Comparison of ENCODE assay signal across 12 cellular contexts in the genomic region with DNA sequence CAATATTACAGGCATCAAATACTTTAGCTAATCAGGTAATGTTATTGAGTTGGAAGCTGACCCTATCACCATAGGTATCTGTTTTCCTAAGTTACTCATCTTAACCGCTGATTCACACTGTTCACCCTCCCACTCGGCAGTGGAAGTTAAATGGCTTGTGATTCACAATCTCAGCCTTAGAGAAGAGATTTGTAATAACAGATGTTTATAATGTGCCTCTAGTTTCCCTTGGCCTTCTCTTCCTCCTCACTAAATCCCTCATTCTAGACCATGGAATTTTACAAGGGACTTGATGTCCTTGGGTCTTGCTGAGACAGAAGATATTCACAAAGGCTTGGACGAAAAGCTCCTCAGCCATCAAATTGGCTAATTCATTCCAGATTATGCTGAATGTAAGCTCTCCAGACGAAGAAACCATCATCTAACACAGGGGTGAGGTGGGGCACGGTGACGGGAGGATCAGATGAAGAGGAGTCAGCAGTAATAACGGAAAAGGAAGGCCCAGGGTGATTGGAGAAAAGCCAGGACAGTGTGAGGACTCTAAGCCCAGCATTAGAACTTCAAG.
DNase-seq lines count a peak whose midpoint lies in the region; ATAC-seq and TF ChIP-seq lines count a peak whose summit lies in the region.
"Had no signal": no experiment of that assay in that cellular context is flagged by ENCODE, and none has a peak within 500 bp of the region (broad histone marks: within the 10 kb centered on the region; RNA-seq: fewer than 3 reads in every experiment).

No MANE protein-coding gene starts in this region.

- H3K4me1 Mint-ChIP-seq in activated T-helper 2 cell treated with anti-CD3 and anti-CD28 coated beads, Interferon-gamma antibody, Interleukin-2, Interleukin-4, amounts not matched to agents 10 μg/mL and 5 μg/mL and 100 μg/mL, durations not matched to agents 14 hours and 24 hours and 36 hours (ENCODE audit: low read depth), result no peaks in the 10 kb centered on the region
- H3K4me1 Mint-ChIP-seq in naive thymus-derived CD8-positive, alpha-beta T cell, result no peaks in the 10 kb centered on the region
- H3K4me1 Mint-ChIP-seq: GM23338, T-cell had no signal

- H3K27ac Mint-ChIP-seq in activated T-helper 2 cell treated with anti-CD3 and anti-CD28 coated beads, Interferon-gamma antibody, Interleukin-2, Interleukin-4, amounts not matched to agents 10 μg/mL and 5 μg/mL and 100 μg/mL, durations not matched to agents 14 hours and 24 hours and 36 hours, result no peak overlapping the region
- no peak overlapping the region for H3K27ac Mint-ChIP-seq in naive thymus-derived CD8-positive, alpha-beta T cell
- H3K27ac Mint-ChIP-seq: GM23338; stimulated activated naive CD8-positive, alpha-beta T cell treated with anti-CD3 and anti-CD28 coated beads, Interleukin-15, Interleukin-2, amounts not matched to agents 100 ng/mL and 50 ng/mL, for 24 hours; T-cell had no signal

- H3F3A ChIP-seq in MM.1S (ENCODE audit: insufficient read depth, low read length), result no peaks in the 10 kb centered on the region

- TF ChIP-seq POLR2A in gastroesophageal sphincter (IDR thresholded peaks at IDR 0.05), result no peak

- H3K79me2 ChIP-seq in MM.1S (ENCODE audit: low read length), result no peaks in the 10 kb centered on the region

- POLR2A ChIA-PET in naive thymus-derived CD8-positive, alpha-beta T cell (lab: Charles Lee), result no interaction called here

- 38 to 89% methylated on average over 4 to 7 of the region's 7 CpGs for whole genome bisulfite sequencing in gastroesophageal sphincter (ENCODE audit: low coverage in 1 of 2), 2 donors

- H3K27me3 Mint-ChIP-seq in activated T-helper 2 cell treated with anti-CD3 and anti-CD28 coated beads, Interferon-gamma antibody, Interleukin-2, Interleukin-4, amounts not matched to agents 10 μg/mL and 5 μg/mL and 100 μg/mL, durations not matched to agents 14 hours and 24 hours and 36 hours (ENCODE audit: low read depth), result no peaks in the 10 kb centered on the region
- peaks cover 2 to 23% (median 8%) of the 10 kb centered on the region in 5 donors for H3K27me3 Mint-ChIP-seq in naive thymus-derived CD8-positive, alpha-beta T cell

- no peak for TF ChIP-seq EP300 in gastroesophageal sphincter (IDR thresholded peaks at IDR 0.05)

- DNase-seq in GM03348 (ENCODE audit: low spot score), result peak; percentile 65
- peak; percentile 54 for DNase-seq in amniotic stem cell (lab: John Stamatoyannopoulos, UW)
- no peak for DNase-seq in MM.1S
- no peak for DNase-seq in activated T-helper 2 cell treated with anti-CD3 and anti-CD28 coated beads, Interferon-gamma antibody, Interleukin-2, Interleukin-4, amounts not matched to agents 10 μg/mL and 5 μg/mL and 100 μg/mL, durations not matched to agents 14 hours and 24 hours and 36 hours (ENCODE audit: low spot score)
- no peak for DNase-seq in naive thymus-derived CD8-positive, alpha-beta T cell
- DNase-seq: NCI-H82, T-cell had no signal

- peak; percentile 67 for ATAC-seq in gastroesophageal sphincter
- no peak for ATAC-seq in activated CD4-positive, CD25-positive, alpha-beta regulatory T cell treated with anti-CD3 and anti-CD28 coated beads, Interleukin-2, amount 50 U/mL, for 24 hours
- ATAC-seq in naive thymus-derived CD8-positive, alpha-beta T cell, result no peak
- ATAC-seq: GM23338, T-cell had no signal

- H3K36me3 Mint-ChIP-seq in activated T-helper 2 cell treated with anti-CD3 and anti-CD28 coated beads, Interferon-gamma antibody, Interleukin-2, Interleukin-4, amounts not matched to agents 10 μg/mL and 5 μg/mL and 100 μg/mL, durations not matched to agents 14 hours and 24 hours and 36 hours (ENCODE audit: low read depth), result no peaks in the 10 kb centered on the region
- peaks cover 0 to 4% (median 0%) of the 10 kb centered on the region in 3 donors for H3K36me3 Mint-ChIP-seq in naive thymus-derived CD8-positive, alpha-beta T cell
- H3K36me3 Mint-ChIP-seq: T-cell had no signal

- H3K27me3 ChIP-seq in gastroesophageal sphincter (no peaks in the 10 kb centered on the region), subcutaneous abdominal adipose tissue (ENCODE audit: control insufficient read depth in 5 of 5, insufficient read depth in 4 of 5, low read length in 5 of 5) (no peaks in the 10 kb centered on the region), MM.1S (replicated peaks; ENCODE audit: insufficient read depth, low read length) (no peaks in the 10 kb centered on the region)

- H3K4me3 ChIP-seq in gastroesophageal sphincter, result no peak overlapping the region
- no peak overlapping the region for H3K4me3 ChIP-seq in subcutaneous abdominal adipose tissue (ENCODE audit: low read depth in 1 of 5, low read length in 5 of 5)
- H3K4me3 ChIP-seq in MM.1S (ENCODE audit: low read length), result no peak overlapping the region
- H3K4me3 ChIP-seq: GM23338 had no signal

- H3K4me1 ChIP-seq in gastroesophageal sphincter (no peaks in the 10 kb centered on the region), subcutaneous abdominal adipose tissue (ENCODE audit: control insufficient read depth in 5 of 5, insufficient read depth in 5 of 5, low read length in 5 of 5) (peaks cover 0 to 10% (median 0%) of the 10 kb centered on the region in 5 donors), MM.1S (ENCODE audit: low read length) (no peaks in the 10 kb centered on the region)

- H2AFZ ChIP-seq in MM.1S (ENCODE audit: low read length), result no peak overlapping the region
- H2AFZ ChIP-seq: GM23338 had no signal

- H4K20me1 ChIP-seq in MM.1S (ENCODE audit: insufficient read depth, low read length), result no peaks in the 10 kb centered on the region

- H3K9ac ChIP-seq in subcutaneous abdominal adipose tissue (ENCODE audit: low read length in 5 of 5), result no peak overlapping the region
- no peak overlapping the region for H3K9ac ChIP-seq in MM.1S (ENCODE audit: low read length)

- H3K4me2 ChIP-seq in MM.1S (ENCODE audit: low read depth, low read length), result no peak overlapping the region
- H3K4me2 ChIP-seq: GM23338 had no signal

- H3K9me3 ChIP-seq in gastroesophageal sphincter (peaks cover 0 to 10% (median 0%) of the 10 kb centered on the region in 3 donors), subcutaneous abdominal adipose tissue (ENCODE audit: control insufficient read depth in 5 of 5, low read length in 5 of 5) (peaks cover 0 to 5% (median 2%) of the 10 kb centered on the region in 5 donors), MM.1S (replicated peaks; ENCODE audit: insufficient read depth, low read length) (no peaks in the 10 kb centered on the region)

- intact Hi-C loops in activated T-helper 2 cell treated with anti-CD3 and anti-CD28 coated beads, Interferon-gamma antibody, Interleukin-2, Interleukin-4, amounts not matched to agents 10 μg/mL and 5 μg/mL and 100 μg/mL, durations not matched to agents 14 hours and 24 hours and 36 hours (cut with micrococcal nuclease), result no loop called here

- H3K27ac ChIP-seq in gastroesophageal sphincter (peak overlapping the region in 3 of 4 donors; percentile 18 to 37 (median 36)), subcutaneous abdominal adipose tissue (ENCODE audit: low read depth, low read length) (peak overlapping the region; percentile 43), MM.1S (ENCODE audit: low read length) (no peak overlapping the region)

- no peaks in the 10 kb centered on the region for H3K36me3 ChIP-seq in gastroesophageal sphincter
- H3K36me3 ChIP-seq in subcutaneous abdominal adipose tissue (ENCODE audit: control insufficient read depth in 5 of 5, insufficient read depth in 5 of 5, low read length in 5 of 5), result no peaks in the 10 kb centered on the region
- no peaks in the 10 kb centered on the region for H3K36me3 ChIP-seq in MM.1S (replicated peaks; ENCODE audit: insufficient read depth, low read length)

- H3K4me3 Mint-ChIP-seq in activated T-helper 2 cell treated with anti-CD3 and anti-CD28 coated beads, Interferon-gamma antibody, Interleukin-2, Interleukin-4, amounts not matched to agents 10 μg/mL and 5 μg/mL and 100 μg/mL, durations not matched to agents 14 hours and 24 hours and 36 hours (ENCODE audit: low read depth), result no peak overlapping the region
- no peak overlapping the region for H3K4me3 Mint-ChIP-seq in naive thymus-derived CD8-positive, alpha-beta T cell
- H3K4me3 Mint-ChIP-seq: GM23338; stimulated activated naive CD8-positive, alpha-beta T cell treated with anti-CD3 and anti-CD28 coated beads, Interleukin-15, Interleukin-2, amounts not matched to agents 100 ng/mL and 50 ng/mL, for 24 hours; T-cell had no signal

- no peaks in the 10 kb centered on the region for H3K9me2 ChIP-seq in MM.1S (replicated peaks; ENCODE audit: insufficient read depth, low read length)

- no peaks in the 10 kb centered on the region for H3K9me3 Mint-ChIP-seq in activated T-helper 2 cell treated with anti-CD3 and anti-CD28 coated beads, Interferon-gamma antibody, Interleukin-2, Interleukin-4, amounts not matched to agents 10 μg/mL and 5 μg/mL and 100 μg/mL, durations not matched to agents 14 hours and 24 hours and 36 hours
- peaks cover 0 to 17% (median 5%) of the 10 kb centered on the region in 9 donors for H3K9me3 Mint-ChIP-seq in naive thymus-derived CD8-positive, alpha-beta T cell
- H3K9me3 Mint-ChIP-seq: GM23338 had no signal

- TF ChIP-seq CTCF in gastroesophageal sphincter (IDR thresholded peaks at IDR 0.05), result no peak
- TF ChIP-seq CTCF in MM.1S (IDR thresholded peaks at IDR 0.05; ENCODE audit: low read length), result no peak

Comparison
In these comparisons a context has a peak if more than half of its experiments do, and no peak if none do; other contexts are left out.
1. DNase-seq: peak in GM03348 (single experiment) and amniotic stem cell (single experiment); none in MM.1S (single experiment), activated T-helper 2 cell treated with anti-CD3 and anti-CD28 coated beads, Interferon-gamma antibody, Interleukin-2, Interleukin-4, amounts not matched to agents 10 μg/mL and 5 μg/mL and 100 μg/mL, durations not matched to agents 14 hours and 24 hours and 36 hours (single experiment) and naive thymus-derived CD8-positive, alpha-beta T cell (0 of 10).